ENCODE assay signal across 1 cellular context in the genomic region with DNA sequence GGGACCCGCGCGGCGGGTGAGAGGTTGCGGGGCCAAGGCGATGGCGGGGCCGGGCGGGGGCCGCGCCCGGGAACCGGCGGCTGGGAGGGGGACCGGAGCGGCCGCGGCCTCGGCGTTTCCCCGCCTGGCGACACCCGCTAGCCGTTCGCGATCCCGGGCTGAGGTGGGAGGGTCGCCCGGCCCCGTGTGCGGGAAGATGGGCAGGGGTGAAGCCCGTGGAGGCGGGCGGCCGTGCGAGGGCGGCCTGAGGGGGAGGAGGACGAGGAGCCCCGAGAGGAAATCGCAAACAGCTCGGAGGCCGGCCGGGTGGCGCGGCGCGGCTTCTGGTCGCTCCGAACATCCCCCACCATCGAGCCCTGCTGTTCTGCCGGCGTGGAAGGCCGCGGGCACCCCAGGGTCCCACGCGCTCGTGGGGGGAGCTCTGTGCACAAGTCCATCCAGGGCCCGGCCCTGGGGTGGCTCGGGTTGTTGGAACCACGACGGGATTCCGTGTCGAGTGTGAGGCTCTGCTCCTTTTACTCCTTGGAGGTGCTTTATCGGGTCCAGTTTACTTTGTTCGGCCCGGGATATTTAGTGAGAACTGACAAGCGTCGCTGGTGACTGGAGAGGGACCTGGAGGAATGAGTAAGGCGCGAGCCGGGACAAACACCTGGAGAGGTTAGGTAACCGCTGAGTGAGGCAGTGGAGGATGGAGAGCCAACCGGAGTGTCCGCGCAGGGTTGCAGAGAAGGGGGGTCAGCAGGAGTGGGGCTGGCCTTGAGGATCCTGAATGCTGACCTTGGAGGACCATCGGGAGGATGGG.
TF ChIP-seq lines count a peak whose summit lies in the region.

No MANE protein-coding gene starts in this region.

TF ChIP-seq in GM12878, 131 proteins besides CTCF, POLR2A, EP300 and RAD21 (continued from another document):
- TF ChIP-seq FOS (IDR thresholded peaks at IDR 0.05; ENCODE audit: borderline replicate concordance, extremely low read depth, insufficient read length), result no peak
- peak; percentile 19; the same call in 1 of the 2 replicates for TF ChIP-seq NR2F1 (conservative IDR thresholded peaks at IDR 0.05)
- TF ChIP-seq, protein P1, sequence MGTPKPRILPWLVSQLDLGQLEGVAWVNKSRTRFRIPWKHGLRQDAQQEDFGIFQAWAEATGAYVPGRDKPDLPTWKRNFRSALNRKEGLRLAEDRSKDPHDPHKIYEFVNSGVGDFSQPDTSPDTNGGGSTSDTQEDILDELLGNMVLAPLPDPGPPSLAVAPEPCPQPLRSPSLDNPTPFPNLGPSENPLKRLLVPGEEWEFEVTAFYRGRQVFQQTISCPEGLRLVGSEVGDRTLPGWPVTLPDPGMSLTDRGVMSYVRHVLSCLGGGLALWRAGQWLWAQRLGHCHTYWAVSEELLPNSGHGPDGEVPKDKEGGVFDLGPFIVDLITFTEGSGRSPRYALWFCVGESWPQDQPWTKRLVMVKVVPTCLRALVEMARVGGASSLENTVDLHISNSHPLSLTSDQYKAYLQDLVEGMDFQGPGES (IDR thresholded peaks at IDR 0.05), result no peak
- TF ChIP-seq TCF7 (IDR thresholded peaks at IDR 0.05; ENCODE audit: borderline replicate concordance), result no peak
- TF ChIP-seq, protein P2, sequence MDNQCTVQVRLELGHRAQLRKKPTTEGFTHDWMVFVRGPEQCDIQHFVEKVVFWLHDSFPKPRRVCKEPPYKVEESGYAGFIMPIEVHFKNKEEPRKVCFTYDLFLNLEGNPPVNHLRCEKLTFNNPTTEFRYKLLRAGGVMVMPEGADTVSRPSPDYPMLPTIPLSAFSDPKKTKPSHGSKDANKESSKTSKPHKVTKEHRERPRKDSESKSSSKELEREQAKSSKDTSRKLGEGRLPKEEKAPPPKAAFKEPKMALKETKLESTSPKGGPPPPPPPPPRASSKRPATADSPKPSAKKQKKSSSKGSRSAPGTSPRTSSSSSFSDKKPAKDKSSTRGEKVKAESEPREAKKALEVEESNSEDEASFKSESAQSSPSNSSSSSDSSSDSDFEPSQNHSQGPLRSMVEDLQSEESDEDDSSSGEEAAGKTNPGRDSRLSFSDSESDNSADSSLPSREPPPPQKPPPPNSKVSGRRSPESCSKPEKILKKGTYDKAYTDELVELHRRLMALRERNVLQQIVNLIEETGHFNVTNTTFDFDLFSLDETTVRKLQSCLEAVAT (IDR thresholded peaks at IDR 0.05), result 0 out of 2 replicates have a peak, but pooled peaks have one; percentile 20
- TF ChIP-seq, protein P3, sequence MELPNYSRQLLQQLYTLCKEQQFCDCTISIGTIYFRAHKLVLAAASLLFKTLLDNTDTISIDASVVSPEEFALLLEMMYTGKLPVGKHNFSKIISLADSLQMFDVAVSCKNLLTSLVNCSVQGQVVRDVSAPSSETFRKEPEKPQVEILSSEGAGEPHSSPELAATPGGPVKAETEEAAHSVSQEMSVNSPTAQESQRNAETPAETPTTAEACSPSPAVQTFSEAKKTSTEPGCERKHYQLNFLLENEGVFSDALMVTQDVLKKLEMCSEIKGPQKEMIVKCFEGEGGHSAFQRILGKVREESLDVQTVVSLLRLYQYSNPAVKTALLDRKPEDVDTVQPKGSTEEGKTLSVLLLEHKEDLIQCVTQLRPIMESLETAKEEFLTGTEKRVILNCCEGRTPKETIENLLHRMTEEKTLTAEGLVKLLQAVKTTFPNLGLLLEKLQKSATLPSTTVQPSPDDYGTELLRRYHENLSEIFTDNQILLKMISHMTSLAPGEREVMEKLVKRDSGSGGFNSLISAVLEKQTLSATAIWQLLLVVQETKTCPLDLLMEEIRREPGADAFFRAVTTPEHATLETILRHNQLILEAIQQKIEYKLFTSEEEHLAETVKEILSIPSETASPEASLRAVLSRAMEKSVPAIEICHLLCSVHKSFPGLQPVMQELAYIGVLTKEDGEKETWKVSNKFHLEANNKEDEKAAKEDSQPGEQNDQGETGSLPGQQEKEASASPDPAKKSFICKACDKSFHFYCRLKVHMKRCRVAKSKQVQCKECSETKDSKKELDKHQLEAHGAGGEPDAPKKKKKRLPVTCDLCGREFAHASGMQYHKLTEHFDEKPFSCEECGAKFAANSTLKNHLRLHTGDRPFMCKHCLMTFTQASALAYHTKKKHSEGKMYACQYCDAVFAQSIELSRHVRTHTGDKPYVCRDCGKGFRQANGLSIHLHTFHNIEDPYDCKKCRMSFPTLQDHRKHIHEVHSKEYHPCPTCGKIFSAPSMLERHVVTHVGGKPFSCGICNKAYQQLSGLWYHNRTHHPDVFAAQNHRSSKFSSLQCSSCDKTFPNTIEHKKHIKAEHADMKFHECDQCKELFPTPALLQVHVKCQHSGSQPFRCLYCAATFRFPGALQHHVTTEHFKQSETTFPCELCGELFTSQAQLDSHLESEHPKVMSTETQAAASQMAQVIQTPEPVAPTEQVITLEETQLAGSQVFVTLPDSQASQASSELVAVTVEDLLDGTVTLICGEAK (IDR thresholded peaks at IDR 0.05; ENCODE audit: borderline replicate concordance), result no peak
- no peak for TF ChIP-seq SIN3A (IDR thresholded peaks at IDR 0.05; ENCODE audit: low read depth, low read length)
- 0 out of 2 replicates have a peak, but pooled peaks have one; percentile 16 for TF ChIP-seq EED (IDR thresholded peaks at IDR 0.05; ENCODE audit: low read depth)
